In genomic region chr7:22361320-22361719, GRCh38 we compare ENCODE assay signal across 8 cellular contexts.
"Had no signal": no experiment of that assay in that cellular context is flagged by ENCODE, and none has a peak within 500 bp of the region (broad histone marks: within the 10 kb centered on the region; RNA-seq: fewer than 3 reads in every experiment).

No MANE protein-coding gene starts in this region.

- ATAC-seq: activated naive CD4-positive, alpha-beta T cell treated with anti-CD3 and anti-CD28 coated beads, Interleukin-2, amount 50 U/mL, for 72 hours had no signal

- H3K36me3 ChIP-seq: sigmoid colon had no signal

- FAIRE-seq: TTC549 had no signal

- DNase-seq: activated effector memory CD4-positive, alpha-beta T cell treated with anti-CD3 and anti-CD28 coated beads, Interleukin-2, amount 50 U/mL, for 16 hours; activated T-cell treated with anti-CD3 and anti-CD28 coated beads, Interleukin-2, amount 50 U/mL, for 1 hour; amniotic stem cell; hippocampal formation; sigmoid colon; stimulated activated naive CD4-positive, alpha-beta T cell had no signal

- H3K9me3 ChIP-seq: sigmoid colon had no signal

- H3K27ac ChIP-seq: sigmoid colon had no signal

- H3K4me3 ChIP-seq: sigmoid colon had no signal
